In the genomic region with DNA sequence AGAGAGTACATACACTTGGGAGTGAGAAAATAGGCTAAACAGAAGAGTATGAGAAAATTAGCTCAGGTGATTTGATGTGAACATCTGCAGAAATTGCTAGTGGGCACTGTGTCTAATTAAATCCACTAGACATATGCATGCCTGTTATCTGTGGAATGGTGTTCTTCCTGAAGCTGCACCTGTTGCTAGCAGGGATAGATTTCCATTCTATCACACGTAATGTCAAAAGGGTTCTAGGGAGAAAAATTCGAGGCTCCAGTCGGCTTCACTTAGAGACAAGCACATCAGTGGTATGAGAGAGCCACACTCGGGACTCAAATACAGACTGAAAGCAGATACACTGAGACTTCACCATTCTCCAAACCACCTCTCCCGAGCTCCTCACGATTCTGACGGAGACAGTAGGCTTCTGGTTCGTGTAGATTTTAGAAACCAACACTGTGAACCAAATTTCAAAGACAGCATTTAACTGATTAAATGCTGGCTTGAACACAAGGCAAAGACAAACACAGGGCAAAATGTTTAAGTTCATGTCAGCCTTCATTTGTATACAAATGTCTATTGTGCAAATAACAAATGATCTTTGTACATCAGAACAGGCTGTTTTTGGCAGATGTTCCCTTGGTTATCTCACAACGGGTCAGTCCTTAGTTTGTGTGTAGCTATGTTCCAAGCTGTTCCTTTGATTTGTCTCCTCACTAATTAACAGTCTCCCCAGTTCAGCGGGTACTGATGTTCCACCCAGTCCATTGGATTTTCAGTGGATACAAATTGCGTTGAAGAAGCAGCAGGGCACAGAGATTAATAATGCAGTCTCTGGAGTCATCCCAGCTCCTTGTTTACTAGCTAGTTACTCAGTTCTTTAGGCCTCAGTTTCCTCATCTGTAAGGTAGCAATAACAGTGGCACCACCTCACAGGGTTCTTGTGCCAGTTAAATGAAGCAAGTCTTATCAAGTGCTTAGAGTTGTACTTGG, we compare ENCODE assay signal across 1 cellular context.
TF ChIP-seq lines count a peak whose summit lies in the region.

No MANE protein-coding gene starts in this region.

TF ChIP-seq in HepG2, 621 proteins besides CTCF, POLR2A, EP300 and RAD21 (continued from another document and continues in another):
- no peak for TF ChIP-seq ZFP82 (CRISPR knock-in tag; IDR thresholded peaks at IDR 0.05; ENCODE audit: borderline replicate concordance)
- no peak for TF ChIP-seq ARNT (IDR thresholded peaks at IDR 0.05)
- peak; percentile 96 for TF ChIP-seq SOX5 (CRISPR knock-in tag; IDR thresholded peaks at IDR 0.05; ENCODE audit: borderline replicate concordance)
- TF ChIP-seq, protein P1, sequence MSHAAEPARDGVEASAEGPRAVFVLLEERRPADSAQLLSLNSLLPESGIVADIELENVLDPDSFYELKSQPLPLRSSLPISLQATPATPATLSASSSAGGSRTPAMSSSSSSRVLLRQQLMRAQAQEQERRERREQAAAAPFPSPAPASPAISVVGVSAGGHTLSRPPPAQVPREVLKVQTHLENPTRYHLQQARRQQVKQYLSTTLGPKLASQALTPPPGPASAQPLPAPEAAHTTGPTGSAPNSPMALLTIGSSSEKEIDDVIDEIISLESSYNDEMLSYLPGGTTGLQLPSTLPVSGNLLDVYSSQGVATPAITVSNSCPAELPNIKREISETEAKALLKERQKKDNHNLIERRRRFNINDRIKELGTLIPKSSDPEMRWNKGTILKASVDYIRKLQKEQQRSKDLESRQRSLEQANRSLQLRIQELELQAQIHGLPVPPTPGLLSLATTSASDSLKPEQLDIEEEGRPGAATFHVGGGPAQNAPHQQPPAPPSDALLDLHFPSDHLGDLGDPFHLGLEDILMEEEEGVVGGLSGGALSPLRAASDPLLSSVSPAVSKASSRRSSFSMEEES (CRISPR knock-in tag; IDR thresholded peaks at IDR 0.05) = peak; percentile 62; the same call in 1 of the 2 replicates
- TF ChIP-seq ZC3H13 (CRISPR knock-in tag; IDR thresholded peaks at IDR 0.05) = no peak
- TF ChIP-seq FIP1L1 (IDR thresholded peaks at IDR 0.05; ENCODE audit: borderline replicate concordance, insufficient read depth, low read depth, low read length) = no peak
- peak; percentile 89 for TF ChIP-seq LCORL (IDR thresholded peaks at IDR 0.05)
- peak; percentile 95 for TF ChIP-seq LCORL (CRISPR knock-in tag; IDR thresholded peaks at IDR 0.05)
- no peak for TF ChIP-seq ZNF839 (CRISPR knock-in tag; IDR thresholded peaks at IDR 0.05; ENCODE audit: borderline replicate concordance)
- no peak for TF ChIP-seq ZNF367 (CRISPR knock-in tag; IDR thresholded peaks at IDR 0.05; ENCODE audit: borderline replicate concordance)
- no peak for TF ChIP-seq MTF1 (CRISPR knock-in tag; IDR thresholded peaks at IDR 0.05)
- TF ChIP-seq SRY (CRISPR knock-in tag; IDR thresholded peaks at IDR 0.05) = no peak
- 0 out of 2 replicates have a peak, but pooled peaks have one; percentile 28 for TF ChIP-seq IRX3 (CRISPR knock-in tag; IDR thresholded peaks at IDR 0.05; ENCODE audit: borderline replicate concordance, low read depth)
- no peak for TF ChIP-seq MAFG (CRISPR knock-in tag; IDR thresholded peaks at IDR 0.05)
- TF ChIP-seq, protein P2, sequence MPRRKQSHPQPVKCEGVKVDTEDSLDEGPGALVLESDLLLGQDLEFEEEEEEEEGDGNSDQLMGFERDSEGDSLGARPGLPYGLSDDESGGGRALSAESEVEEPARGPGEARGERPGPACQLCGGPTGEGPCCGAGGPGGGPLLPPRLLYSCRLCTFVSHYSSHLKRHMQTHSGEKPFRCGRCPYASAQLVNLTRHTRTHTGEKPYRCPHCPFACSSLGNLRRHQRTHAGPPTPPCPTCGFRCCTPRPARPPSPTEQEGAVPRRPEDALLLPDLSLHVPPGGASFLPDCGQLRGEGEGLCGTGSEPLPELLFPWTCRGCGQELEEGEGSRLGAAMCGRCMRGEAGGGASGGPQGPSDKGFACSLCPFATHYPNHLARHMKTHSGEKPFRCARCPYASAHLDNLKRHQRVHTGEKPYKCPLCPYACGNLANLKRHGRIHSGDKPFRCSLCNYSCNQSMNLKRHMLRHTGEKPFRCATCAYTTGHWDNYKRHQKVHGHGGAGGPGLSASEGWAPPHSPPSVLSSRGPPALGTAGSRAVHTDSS (CRISPR knock-in tag; conservative IDR thresholded peaks at IDR 0.05) = no peak
- TF ChIP-seq FOXA1 (IDR thresholded peaks at IDR 0.05) = peak; percentile 61; the same call in 1 of the 2 replicates
- TF ChIP-seq FOXA1 (CRISPR knock-in tag; IDR thresholded peaks at IDR 0.05) = peak; percentile 80
- TF ChIP-seq CBX5 (CRISPR knock-in tag; IDR thresholded peaks at IDR 0.05; ENCODE audit: borderline replicate concordance) = no peak
- TF ChIP-seq RFX1 (IDR thresholded peaks at IDR 0.05) = no peak
- no peak for TF ChIP-seq ZFP36L1 (CRISPR knock-in tag; IDR thresholded peaks at IDR 0.05)
- no peak for TF ChIP-seq ZNF180 (CRISPR knock-in tag; IDR thresholded peaks at IDR 0.05; ENCODE audit: borderline replicate concordance, low read depth)
- no peak for TF ChIP-seq SNRNP70 (IDR thresholded peaks at IDR 0.05; ENCODE audit: low read depth, low read length)
- no peak for TF ChIP-seq ZNF138 (CRISPR knock-in tag; IDR thresholded peaks at IDR 0.05; ENCODE audit: low read depth)
- TF ChIP-seq, protein P3, sequence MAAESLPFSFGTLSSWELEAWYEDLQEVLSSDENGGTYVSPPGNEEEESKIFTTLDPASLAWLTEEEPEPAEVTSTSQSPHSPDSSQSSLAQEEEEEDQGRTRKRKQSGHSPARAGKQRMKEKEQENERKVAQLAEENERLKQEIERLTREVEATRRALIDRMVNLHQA (CRISPR knock-in tag; IDR thresholded peaks at IDR 0.05) = no peak
- TF ChIP-seq, protein P4, sequence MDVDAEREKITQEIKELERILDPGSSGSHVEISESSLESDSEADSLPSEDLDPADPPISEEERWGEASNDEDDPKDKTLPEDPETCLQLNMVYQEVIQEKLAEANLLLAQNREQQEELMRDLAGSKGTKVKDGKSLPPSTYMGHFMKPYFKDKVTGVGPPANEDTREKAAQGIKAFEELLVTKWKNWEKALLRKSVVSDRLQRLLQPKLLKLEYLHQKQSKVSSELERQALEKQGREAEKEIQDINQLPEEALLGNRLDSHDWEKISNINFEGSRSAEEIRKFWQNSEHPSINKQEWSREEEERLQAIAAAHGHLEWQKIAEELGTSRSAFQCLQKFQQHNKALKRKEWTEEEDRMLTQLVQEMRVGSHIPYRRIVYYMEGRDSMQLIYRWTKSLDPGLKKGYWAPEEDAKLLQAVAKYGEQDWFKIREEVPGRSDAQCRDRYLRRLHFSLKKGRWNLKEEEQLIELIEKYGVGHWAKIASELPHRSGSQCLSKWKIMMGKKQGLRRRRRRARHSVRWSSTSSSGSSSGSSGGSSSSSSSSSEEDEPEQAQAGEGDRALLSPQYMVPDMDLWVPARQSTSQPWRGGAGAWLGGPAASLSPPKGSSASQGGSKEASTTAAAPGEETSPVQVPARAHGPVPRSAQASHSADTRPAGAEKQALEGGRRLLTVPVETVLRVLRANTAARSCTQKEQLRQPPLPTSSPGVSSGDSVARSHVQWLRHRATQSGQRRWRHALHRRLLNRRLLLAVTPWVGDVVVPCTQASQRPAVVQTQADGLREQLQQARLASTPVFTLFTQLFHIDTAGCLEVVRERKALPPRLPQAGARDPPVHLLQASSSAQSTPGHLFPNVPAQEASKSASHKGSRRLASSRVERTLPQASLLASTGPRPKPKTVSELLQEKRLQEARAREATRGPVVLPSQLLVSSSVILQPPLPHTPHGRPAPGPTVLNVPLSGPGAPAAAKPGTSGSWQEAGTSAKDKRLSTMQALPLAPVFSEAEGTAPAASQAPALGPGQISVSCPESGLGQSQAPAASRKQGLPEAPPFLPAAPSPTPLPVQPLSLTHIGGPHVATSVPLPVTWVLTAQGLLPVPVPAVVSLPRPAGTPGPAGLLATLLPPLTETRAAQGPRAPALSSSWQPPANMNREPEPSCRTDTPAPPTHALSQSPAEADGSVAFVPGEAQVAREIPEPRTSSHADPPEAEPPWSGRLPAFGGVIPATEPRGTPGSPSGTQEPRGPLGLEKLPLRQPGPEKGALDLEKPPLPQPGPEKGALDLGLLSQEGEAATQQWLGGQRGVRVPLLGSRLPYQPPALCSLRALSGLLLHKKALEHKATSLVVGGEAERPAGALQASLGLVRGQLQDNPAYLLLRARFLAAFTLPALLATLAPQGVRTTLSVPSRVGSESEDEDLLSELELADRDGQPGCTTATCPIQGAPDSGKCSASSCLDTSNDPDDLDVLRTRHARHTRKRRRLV (CRISPR knock-in tag; IDR thresholded peaks at IDR 0.05) = no peak
- no peak for TF ChIP-seq ZNF432 (CRISPR knock-in tag; IDR thresholded peaks at IDR 0.05; ENCODE audit: borderline replicate concordance)
- no peak for TF ChIP-seq ZNF773 (CRISPR knock-in tag; IDR thresholded peaks at IDR 0.05; ENCODE audit: borderline replicate concordance)
- peak; percentile 70; the same call in 1 of the 2 replicates for TF ChIP-seq MEIS1 (CRISPR knock-in tag; IDR thresholded peaks at IDR 0.05; ENCODE audit: borderline replicate concordance)
- TF ChIP-seq, protein P5, sequence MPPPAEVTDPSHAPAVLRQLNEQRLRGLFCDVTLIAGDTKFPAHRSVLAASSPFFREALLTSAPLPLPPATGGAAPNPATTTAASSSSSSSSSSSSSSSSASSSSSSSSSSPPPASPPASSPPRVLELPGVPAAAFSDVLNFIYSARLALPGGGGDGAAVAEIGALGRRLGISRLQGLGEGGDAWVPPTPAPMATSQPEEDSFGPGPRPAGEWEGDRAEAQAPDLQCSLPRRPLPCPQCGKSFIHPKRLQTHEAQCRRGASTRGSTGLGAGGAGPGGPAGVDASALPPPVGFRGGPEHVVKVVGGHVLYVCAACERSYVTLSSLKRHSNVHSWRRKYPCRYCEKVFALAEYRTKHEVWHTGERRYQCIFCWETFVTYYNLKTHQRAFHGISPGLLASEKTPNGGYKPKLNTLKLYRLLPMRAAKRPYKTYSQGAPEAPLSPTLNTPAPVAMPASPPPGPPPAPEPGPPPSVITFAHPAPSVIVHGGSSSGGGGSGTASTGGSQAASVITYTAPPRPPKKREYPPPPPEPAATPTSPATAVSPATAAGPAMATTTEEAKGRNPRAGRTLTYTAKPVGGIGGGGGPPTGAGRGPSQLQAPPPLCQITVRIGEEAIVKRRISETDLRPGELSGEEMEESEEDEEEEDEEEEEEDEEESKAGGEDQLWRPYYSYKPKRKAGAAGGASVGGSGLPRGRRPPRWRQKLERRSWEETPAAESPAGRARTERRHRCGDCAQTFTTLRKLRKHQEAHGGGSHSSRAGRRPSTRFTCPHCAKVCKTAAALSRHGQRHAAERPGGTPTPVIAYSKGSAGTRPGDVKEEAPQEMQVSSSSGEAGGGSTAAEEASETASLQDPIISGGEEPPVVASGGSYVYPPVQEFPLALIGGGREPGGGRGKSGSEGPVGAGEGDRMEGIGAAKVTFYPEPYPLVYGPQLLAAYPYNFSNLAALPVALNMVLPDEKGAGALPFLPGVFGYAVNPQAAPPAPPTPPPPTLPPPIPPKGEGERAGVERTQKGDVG (CRISPR knock-in tag; IDR thresholded peaks at IDR 0.05; ENCODE audit: borderline replicate concordance) = no peak
- TF ChIP-seq, protein P6, sequence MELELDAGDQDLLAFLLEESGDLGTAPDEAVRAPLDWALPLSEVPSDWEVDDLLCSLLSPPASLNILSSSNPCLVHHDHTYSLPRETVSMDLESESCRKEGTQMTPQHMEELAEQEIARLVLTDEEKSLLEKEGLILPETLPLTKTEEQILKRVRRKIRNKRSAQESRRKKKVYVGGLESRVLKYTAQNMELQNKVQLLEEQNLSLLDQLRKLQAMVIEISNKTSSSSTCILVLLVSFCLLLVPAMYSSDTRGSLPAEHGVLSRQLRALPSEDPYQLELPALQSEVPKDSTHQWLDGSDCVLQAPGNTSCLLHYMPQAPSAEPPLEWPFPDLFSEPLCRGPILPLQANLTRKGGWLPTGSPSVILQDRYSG (CRISPR knock-in tag; IDR thresholded peaks at IDR 0.05) = 0 out of 2 replicates have a peak, but pooled peaks have one; percentile 35
- TF ChIP-seq MIER2 (CRISPR knock-in tag; IDR thresholded peaks at IDR 0.05) = 0 out of 2 replicates have a peak, but pooled peaks have one; percentile 16
- TF ChIP-seq JUNB (CRISPR knock-in tag; IDR thresholded peaks at IDR 0.05; ENCODE audit: borderline replicate concordance) = no peak
- no peak for TF ChIP-seq ZNF776 (CRISPR knock-in tag; IDR thresholded peaks at IDR 0.05)
- TF ChIP-seq, protein P7, sequence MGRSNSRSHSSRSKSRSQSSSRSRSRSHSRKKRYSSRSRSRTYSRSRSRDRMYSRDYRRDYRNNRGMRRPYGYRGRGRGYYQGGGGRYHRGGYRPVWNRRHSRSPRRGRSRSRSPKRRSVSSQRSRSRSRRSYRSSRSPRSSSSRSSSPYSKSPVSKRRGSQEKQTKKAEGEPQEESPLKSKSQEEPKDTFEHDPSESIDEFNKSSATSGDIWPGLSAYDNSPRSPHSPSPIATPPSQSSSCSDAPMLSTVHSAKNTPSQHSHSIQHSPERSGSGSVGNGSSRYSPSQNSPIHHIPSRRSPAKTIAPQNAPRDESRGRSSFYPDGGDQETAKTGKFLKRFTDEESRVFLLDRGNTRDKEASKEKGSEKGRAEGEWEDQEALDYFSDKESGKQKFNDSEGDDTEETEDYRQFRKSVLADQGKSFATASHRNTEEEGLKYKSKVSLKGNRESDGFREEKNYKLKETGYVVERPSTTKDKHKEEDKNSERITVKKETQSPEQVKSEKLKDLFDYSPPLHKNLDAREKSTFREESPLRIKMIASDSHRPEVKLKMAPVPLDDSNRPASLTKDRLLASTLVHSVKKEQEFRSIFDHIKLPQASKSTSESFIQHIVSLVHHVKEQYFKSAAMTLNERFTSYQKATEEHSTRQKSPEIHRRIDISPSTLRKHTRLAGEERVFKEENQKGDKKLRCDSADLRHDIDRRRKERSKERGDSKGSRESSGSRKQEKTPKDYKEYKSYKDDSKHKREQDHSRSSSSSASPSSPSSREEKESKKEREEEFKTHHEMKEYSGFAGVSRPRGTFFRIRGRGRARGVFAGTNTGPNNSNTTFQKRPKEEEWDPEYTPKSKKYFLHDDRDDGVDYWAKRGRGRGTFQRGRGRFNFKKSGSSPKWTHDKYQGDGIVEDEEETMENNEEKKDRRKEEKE (IDR thresholded peaks at IDR 0.05) = no peak
- no peak for TF ChIP-seq KAT7 (CRISPR knock-in tag; IDR thresholded peaks at IDR 0.05; ENCODE audit: borderline replicate concordance)
- no peak for TF ChIP-seq ZSCAN30 (CRISPR knock-in tag; IDR thresholded peaks at IDR 0.05)
- TF ChIP-seq YEATS2 (CRISPR knock-in tag; IDR thresholded peaks at IDR 0.05; ENCODE audit: borderline replicate concordance) = no peak
- no peak for TF ChIP-seq RAD51 (IDR thresholded peaks at IDR 0.05; ENCODE audit: borderline replicate concordance)
- TF ChIP-seq HES4 (CRISPR knock-in tag; IDR thresholded peaks at IDR 0.05; ENCODE audit: borderline replicate concordance) = no peak
- TF ChIP-seq, protein P8, sequence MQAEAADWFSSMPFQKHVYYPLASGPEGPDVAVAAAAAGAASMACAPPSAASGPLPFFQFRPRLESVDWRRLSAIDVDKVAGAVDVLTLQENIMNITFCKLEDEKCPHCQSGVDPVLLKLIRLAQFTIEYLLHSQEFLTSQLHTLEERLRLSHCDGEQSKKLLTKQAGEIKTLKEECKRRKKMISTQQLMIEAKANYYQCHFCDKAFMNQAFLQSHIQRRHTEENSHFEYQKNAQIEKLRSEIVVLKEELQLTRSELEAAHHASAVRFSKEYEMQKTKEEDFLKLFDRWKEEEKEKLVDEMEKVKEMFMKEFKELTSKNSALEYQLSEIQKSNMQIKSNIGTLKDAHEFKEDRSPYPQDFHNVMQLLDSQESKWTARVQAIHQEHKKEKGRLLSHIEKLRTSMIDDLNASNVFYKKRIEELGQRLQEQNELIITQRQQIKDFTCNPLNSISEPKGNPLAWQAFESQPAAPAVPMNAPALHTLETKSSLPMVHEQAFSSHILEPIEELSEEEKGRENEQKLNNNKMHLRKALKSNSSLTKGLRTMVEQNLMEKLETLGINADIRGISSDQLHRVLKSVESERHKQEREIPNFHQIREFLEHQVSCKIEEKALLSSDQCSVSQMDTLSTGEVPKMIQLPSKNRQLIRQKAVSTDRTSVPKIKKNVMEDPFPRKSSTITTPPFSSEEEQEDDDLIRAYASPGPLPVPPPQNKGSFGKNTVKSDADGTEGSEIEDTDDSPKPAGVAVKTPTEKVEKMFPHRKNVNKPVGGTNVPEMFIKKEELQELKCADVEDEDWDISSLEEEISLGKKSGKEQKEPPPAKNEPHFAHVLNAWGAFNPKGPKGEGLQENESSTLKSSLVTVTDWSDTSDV (CRISPR knock-in tag; IDR thresholded peaks at IDR 0.05) = no peak
- no peak for TF ChIP-seq THAP11 (CRISPR knock-in tag; IDR thresholded peaks at IDR 0.05)
